In genomic region chr5:31269259-31269658, GRCh38 we compare ENCODE assay signal across 28 cellular contexts.
"Had no signal": no experiment of that assay in that cellular context is flagged by ENCODE, and none has a peak within 500 bp of the region (broad histone marks: within the 10 kb centered on the region; RNA-seq: fewer than 3 reads in every experiment).

No MANE protein-coding gene starts in this region.

- H3K27ac Mint-ChIP-seq: endodermal cell, mesothelial cell of epicardium had no signal

- FAIRE-seq: colon, endometrium, islet of Langerhans, keratinocyte had no signal

- H3K36me3 ChIP-seq: esophagus squamous epithelium, gastrocnemius medialis, heart right ventricle, left lung, lower lobe of right lung had no signal

- H3K36me3 Mint-ChIP-seq: mesothelial cell of epicardium had no signal

- H3K9me3 ChIP-seq: esophagus squamous epithelium, gastrocnemius medialis, heart right ventricle, left lung, lower lobe of right lung, mucosa of descending colon had no signal

- H3K9me3 Mint-ChIP-seq: endodermal cell, mesothelial cell of epicardium had no signal

- H3K4me3 ChIP-seq: coronary artery, esophagus squamous epithelium, gastrocnemius medialis, heart right ventricle, left lung, lower lobe of right lung, mucosa of descending colon had no signal

- H3K4me3 Mint-ChIP-seq: endodermal cell, mesothelial cell of epicardium had no signal

- H3K27me3 ChIP-seq: gastrocnemius medialis had no signal

- DNase-seq: dermis blood vessel endothelial cell; dorsolateral prefrontal cortex; effector CD4-positive, alpha-beta T cell; effector memory CD4-positive, alpha-beta T cell; endodermal cell; erythroblast; esophagus squamous epithelium; foreskin fibroblast; foreskin melanocyte; gastrocnemius medialis; glutamatergic neuron; head of caudate nucleus; heart right ventricle; hippocampal formation; left cardiac atrium; left lung; left ventricle myocardium superior; lower lobe of right lung; mesenchymal stem cell; mucosa of descending colon had no signal

- H3K4me1 Mint-ChIP-seq: mesothelial cell of epicardium had no signal

- H3K4me1 ChIP-seq: gastrocnemius medialis, left lung, lower lobe of right lung had no signal

- ATAC-seq: esophagus mucosa, gastrocnemius medialis, heart right ventricle, left cardiac atrium, left lung, left ventricle myocardium superior, lower lobe of right lung, mucosa of descending colon had no signal

- H3K27ac ChIP-seq: coronary artery, epithelial cell of prostate, esophagus squamous epithelium, gastrocnemius medialis, heart right ventricle, left lung, lower lobe of right lung had no signal
